Comparison of ENCODE assay signal across 24 cellular contexts in the genomic region with DNA sequence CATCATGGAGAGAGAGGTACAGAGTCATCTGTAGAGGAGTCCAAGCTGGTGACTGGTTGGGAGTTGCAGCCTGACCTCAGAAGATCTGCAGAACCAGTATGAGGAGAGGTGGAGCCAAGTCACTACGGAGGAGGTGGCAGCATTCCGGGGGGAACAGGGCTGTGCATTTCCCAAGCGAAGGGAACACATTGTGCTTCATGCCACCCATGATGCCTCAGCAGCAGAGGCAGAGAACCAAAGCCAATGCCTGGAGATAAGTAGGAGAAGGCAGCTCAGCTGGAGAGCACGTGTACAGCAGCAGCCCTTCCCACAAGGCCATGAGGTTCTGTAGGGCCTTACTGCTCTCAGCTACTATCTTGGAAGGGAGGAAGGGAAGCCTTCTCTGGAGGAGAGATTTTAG.
"Had no signal": no experiment of that assay in that cellular context is flagged by ENCODE, and none has a peak within 500 bp of the region (broad histone marks: within the 10 kb centered on the region; RNA-seq: fewer than 3 reads in every experiment).

No MANE protein-coding gene starts in this region.

- H3K27me3 ChIP-seq: gastrocnemius medialis, neutrophil, right atrium auricular region, sigmoid colon, testis, tibial artery, uterus had no signal

- H3K36me3 ChIP-seq: gastrocnemius medialis, lower lobe of right lung, neutrophil, prostate gland, right atrium auricular region, sigmoid colon, tibial artery, uterus had no signal

- H3K4me1 ChIP-seq: gastrocnemius medialis, lower lobe of right lung, prostate gland, right atrium auricular region, sigmoid colon, testis, tibial artery, uterus had no signal

- ATAC-seq: effector memory CD8-positive, alpha-beta T cell; gastrocnemius medialis; left ventricle myocardium superior; lower lobe of right lung; naive thymus-derived CD8-positive, alpha-beta T cell; stimulated activated effector memory CD8-positive, alpha-beta T cell treated with anti-CD3 and anti-CD28 coated beads, Interleukin-12 subunit alpha, Interleukin-12 subunit beta, amount 100 ng/mL, for 72 hours; stimulated activated naive CD8-positive, alpha-beta T cell treated with anti-CD3 and anti-CD28 coated beads, Interleukin-15, Interleukin-2, amounts not matched to agents 100 U/mL and 50 U/mL, for 24 hours had no signal

- FAIRE-seq: endometrium, keratinocyte had no signal

- DNase-seq: cerebellar nuclear complex; cortex of kidney; effector memory CD8-positive, alpha-beta T cell; foreskin fibroblast; gastrocnemius medialis; head of caudate nucleus; left ventricle myocardium superior; lower lobe of right lung; naive thymus-derived CD8-positive, alpha-beta T cell; nephron progenitor cell; sigmoid colon; stimulated activated CD4-positive, alpha-beta T cell treated with anti-CD3 and anti-CD28 coated beads, Interleukin-2, amount 100 ng/mL, for 24 hours; stimulated activated CD4-positive, alpha-beta T cell treated with anti-CD3 and anti-CD28 coated beads, Interleukin-4, amount 100 ng/mL, for 24 hours; stimulated activated naive CD8-positive, alpha-beta T cell treated with anti-CD3 and anti-CD28 coated beads, Interleukin-15, Interleukin-2, amounts not matched to agents 100 U/mL and 50 U/mL, for 24 hours; substantia nigra; testis; tibial artery; uterus had no signal

- H3K9me3 ChIP-seq: gastrocnemius medialis, lower lobe of right lung, neutrophil, prostate gland, right atrium auricular region, sigmoid colon, testis, tibial artery, uterus had no signal

- H3K4me3 ChIP-seq: gastrocnemius medialis, lower lobe of right lung, prostate gland, right atrium auricular region, sigmoid colon, testis, tibial artery, uterus had no signal

- H3K27ac ChIP-seq: gastrocnemius medialis, lower lobe of right lung, neutrophil, prostate gland, right atrium auricular region, sigmoid colon, testis, tibial artery, uterus had no signal
